In genomic region chr1:58546520-58547308, GRCh38 we compare ENCODE assay signal across 8 cellular contexts. TPM values are rescaled to one million over a fixed set of nuclear protein-coding genes. Genes with fewer than 3 reads are reported as not detected.
DNase-seq lines count a peak whose midpoint lies in the region; ATAC-seq and TF ChIP-seq lines count a peak whose summit lies in the region.

TSS of gene OMA1 (minus strand) at chr1:58546726. CDS start at chr1:58539294, 7,432 bp downstream.

- H3K27me3 ChIP-seq in osteoblast (ENCODE audit: insufficient read depth, low read length) (peaks cover 4% of the 10 kb centered on the region), thymus (ENCODE audit: control insufficient read depth, insufficient read depth) (no peaks in the 10 kb centered on the region)

- H3K27ac ChIP-seq in osteoblast (ENCODE audit: low read depth, low read length) (peak within 1 kb of the TSS; percentile 98), thymus (ENCODE audit: low read depth) (peak within 1 kb of the TSS; percentile 97)

- H3K9me3 Mint-ChIP-seq in activated naive CD4-positive, alpha-beta T cell treated with anti-CD3 and anti-CD28 coated beads, Interleukin-2, amount 50 U/mL, for 72 hours = no peaks in the 10 kb centered on the region

- POLR2A ChIA-PET in GM10248 (lab: Yijun Ruan, JAX) = interaction anchor here (0.6 to 0.8 kb wide), 4 partner anchors 22 to 794 kb away, joined by 3 to 4 read pairs (median 4); no protein-coding TSS in a partner anchor

- peaks cover 0 to 10% of the 10 kb centered on the region in 2 donors for H3K36me3 Mint-ChIP-seq in activated naive CD4-positive, alpha-beta T cell treated with anti-CD3 and anti-CD28 coated beads, Interleukin-2, amount 50 U/mL, for 72 hours

- H3K4me1 ChIP-seq in osteoblast (ENCODE audit: insufficient read depth, low read length) (peaks cover 6% of the 10 kb centered on the region), thymus (ENCODE audit: control insufficient read depth, insufficient read depth, low read length) (no peaks in the 10 kb centered on the region)

- peak; percentile 98 for TF ChIP-seq CTCF in GM10248 (IDR thresholded peaks at IDR 0.05; ENCODE audit: control extremely low read depth, extremely low read depth, low read depth, missing control alignments)
- peak; percentile 96 for TF ChIP-seq CTCF in osteoblast (IDR thresholded peaks at IDR 0.05; ENCODE audit: extremely low read depth, low read depth, low read length)

- peak within 1 kb of the TSS; percentile 96 for H3K4me2 ChIP-seq in osteoblast (ENCODE audit: insufficient read depth, low read length)

- H3K4me3 ChIP-seq in osteoblast (ENCODE audit: insufficient read depth, low read length) (peak within 1 kb of the TSS; percentile 83), thymus (ENCODE audit: low read length) (peak within 1 kb of the TSS; percentile 72)

- CTCF ChIA-PET in GM10248 (lab: Yijun Ruan, JAX) = interaction anchor here (0.6 to 5.4 kb wide), 23 partner anchors 8 to 1212 kb away, joined by 3 to 60 read pairs (median 4); no protein-coding TSS in a partner anchor

- ATAC-seq in HG02571 (IDR thresholded peaks at IDR 0.05; ENCODE audit: unreplicated experiment) = peak; percentile 96
- peak; percentile 95 for ATAC-seq in SK-N-SH treated with all-trans-retinoic acid at 6 μM for 48 hours
- peak; percentile 96 to 97 for ATAC-seq in activated naive CD4-positive, alpha-beta T cell treated with anti-CD3 and anti-CD28 coated beads, Interleukin-2, amount 50 U/mL, for 72 hours

- H3K27ac Mint-ChIP-seq in activated naive CD4-positive, alpha-beta T cell treated with anti-CD3 and anti-CD28 coated beads, Interleukin-2, amount 50 U/mL, for 72 hours = peak within 1 kb of the TSS; percentile 97 to 98

- H2AFZ ChIP-seq in osteoblast (ENCODE audit: low read length) = peak within 1 kb of the TSS; percentile 98

- H3K9me3 ChIP-seq in osteoblast (ENCODE audit: low read depth, low read length) = no peaks in the 10 kb centered on the region
- H3K9me3 ChIP-seq in thymus (ENCODE audit: control insufficient read depth) = no peaks in the 10 kb centered on the region

- peak; percentile 97 for DNase-seq in GM10248 (ENCODE audit: extremely low spot score)
- peak; percentile 65 for DNase-seq in NCI-H1048 (lab: John Stamatoyannopoulos, UW)
- DNase-seq in activated naive CD4-positive, alpha-beta T cell treated with anti-CD3 and anti-CD28 coated beads, Interleukin-2, amount 50 U/mL, for 72 hours (ENCODE audit: low spot score in 2 of 2) = peak; percentile 98 to 99
- DNase-seq in glomerular endothelial cell (ENCODE audit: extremely low read depth, low read depth, low spot score) = peak; percentile 78
- DNase-seq in osteoblast (ENCODE audit: insufficient read length, low spot score, missing footprints) = peak; percentile 98

- no peaks in the 10 kb centered on the region for H4K20me1 ChIP-seq in osteoblast (ENCODE audit: insufficient read depth, low read length)

- H3K36me3 ChIP-seq in osteoblast (ENCODE audit: insufficient read depth, low read length) (no peaks in the 10 kb centered on the region), thymus (ENCODE audit: control insufficient read depth, insufficient read depth) (no peaks in the 10 kb centered on the region)

- H3K79me2 ChIP-seq in osteoblast (ENCODE audit: insufficient read depth, low read length) = peaks cover 3% of the 10 kb centered on the region

- WGBS in thymus = 2% methylated on average over 46 of the region's 46 CpGs

TF ChIP-seq in SK-N-SH treated with all-trans-retinoic acid at 6 μM for 48 hours, 23 proteins besides CTCF, POLR2A, EP300 and RAD21:
- TF ChIP-seq ZNF70 (CRISPR knock-in tag; IDR thresholded peaks at IDR 0.05) (0 out of 2 replicates have a peak, but pooled peaks have one; percentile 33), ESRRG (CRISPR knock-in tag; IDR thresholded peaks at IDR 0.05) (no peak)

RNA-seq across cellular contexts. Expression of gene OMA1, which starts in this region (rescaled TPM):
- total RNA-seq in activated naive CD4-positive, alpha-beta T cell treated with anti-CD3 and anti-CD28 coated beads, Interleukin-2, amount 50 U/mL, for 72 hours = 10 to 100 TPM in 1 of 2 donors, 1 to 10 TPM in 1; 4.0 to 12.3 TPM
- total RNA-seq in glomerular endothelial cell (8.9 and 9.3 TPM in 2 replicates), osteoblast (12.1 and 22.8 TPM in 2 replicates)
- polyA plus RNA-seq in thymus = 36.0 TPM

Comparison
In these comparisons a context has a peak if more than half of its experiments do, and no peak if none do; other contexts are left out.
1. Peak in every context shown above with its lines: DNase-seq, ATAC-seq, H3K4me3 ChIP-seq and H3K27ac ChIP-seq.